ENCODE assay signal across 8 cellular contexts in the genomic region with DNA sequence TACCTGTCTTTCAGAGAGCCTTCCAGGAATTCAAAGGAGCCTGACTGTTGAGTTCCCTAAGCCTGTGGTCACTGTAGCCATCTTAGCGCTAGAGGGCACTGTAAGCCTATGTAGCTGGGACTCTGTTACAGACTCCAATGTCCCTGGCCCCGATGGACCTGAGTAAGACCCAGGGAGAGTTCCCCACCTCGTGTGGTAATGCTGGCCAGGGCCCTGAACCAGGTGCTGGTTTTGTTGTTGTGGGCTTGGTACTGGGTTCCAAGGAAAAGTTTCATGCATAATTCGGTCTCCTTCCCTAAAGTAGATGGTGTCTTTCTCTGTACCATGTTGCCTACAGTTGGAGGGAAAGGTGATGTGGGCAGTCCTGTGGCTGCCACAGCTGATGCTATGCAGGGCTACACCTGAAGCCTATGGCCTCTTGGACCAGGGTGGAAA. TPM values are rescaled to one million over a fixed set of nuclear protein-coding genes. Genes with fewer than 3 reads are reported as not detected.
A peak's percentile ranks its signal among the peaks of the same experiment; 100 is the strongest.
DNase-seq lines count a peak whose midpoint lies in the region; ATAC-seq and TF ChIP-seq lines count a peak whose summit lies in the region.

No MANE protein-coding gene starts in this region.

- H3F3A ChIP-seq in OCI-LY1 (ENCODE audit: insufficient read depth, low read length): no peaks in the 10 kb centered on the region

- no peaks in the 10 kb centered on the region for H3K27me3 ChIP-seq in Caco-2 (replicated peaks; ENCODE audit: control insufficient read depth, insufficient read depth, low read length)
- H3K27me3 ChIP-seq in HL-60 (ENCODE audit: insufficient read depth, poor library complexity, severe bottlenecking): no peaks in the 10 kb centered on the region
- H3K27me3 ChIP-seq in OCI-LY1 (ENCODE audit: insufficient read depth, low read length): no peaks in the 10 kb centered on the region
- no peaks in the 10 kb centered on the region for H3K27me3 ChIP-seq in esophagus squamous epithelium

- no peak overlapping the region for H3K27ac Mint-ChIP-seq in Caco-2 (ENCODE audit: unreplicated experiment)
- H3K27ac Mint-ChIP-seq in naive thymus-derived CD8-positive, alpha-beta T cell: peak overlapping the region in 1 of 10 donors; percentile 1
- no peak overlapping the region for H3K27ac Mint-ChIP-seq in stimulated activated naive CD8-positive, alpha-beta T cell treated with anti-CD3 and anti-CD28 coated beads, Interleukin-15, amount 100 ng/mL, for 72 hours

- intact Hi-C loops in Caco-2 (cut with micrococcal nuclease; ENCODE audit: unreplicated experiment): loop anchor here (1.0 to 10.0 kb wide), 4 partner anchors 19 to 583 kb away; no protein-coding TSS in a partner anchor
- intact Hi-C loops in esophagus squamous epithelium (cut with DNase I): no loop called here

- CTCF ChIA-PET in Caco-2 (lab: Charles Lee): interaction anchor here (1.0 kb wide), 2 partner anchors 18 to 222 kb away, joined by 4 to 6 read pairs; no protein-coding TSS in a partner anchor

- no peak overlapping the region for H3K4me3 Mint-ChIP-seq in Caco-2 (ENCODE audit: unreplicated experiment)
- H3K4me3 Mint-ChIP-seq in naive thymus-derived CD8-positive, alpha-beta T cell: no peak overlapping the region
- no peak overlapping the region for H3K4me3 Mint-ChIP-seq in stimulated activated naive CD8-positive, alpha-beta T cell treated with anti-CD3 and anti-CD28 coated beads, Interleukin-15, amount 100 ng/mL, for 72 hours

- no peak for TF ChIP-seq POLR2A in esophagus squamous epithelium (IDR thresholded peaks at IDR 0.05)

- no peak overlapping the region for H3K27ac ChIP-seq in HL-60 (replicated peaks)
- no peak overlapping the region for H3K27ac ChIP-seq in OCI-LY1 (ENCODE audit: low read depth, low read length, poor library complexity, severe bottlenecking)
- no peak overlapping the region for H3K27ac ChIP-seq in esophagus squamous epithelium

- H4K20me1 ChIP-seq in OCI-LY1 (ENCODE audit: insufficient read depth, low read length): no peaks in the 10 kb centered on the region

- no TSS peak for BruUV-seq in Caco-2 (replicated peaks; lab: Mats Ljungman, UMichigan)

- peak; percentile 68 to 74 for DNase-seq in Caco-2
- peak; percentile 44 to 69 for DNase-seq in HL-60 (ENCODE audit: low read depth in 1 of 2, low spot score in 1 of 2)
- DNase-seq in activated T-cell treated with anti-CD3 and anti-CD28 coated beads for 48 hours (ENCODE audit: low read depth): peak; percentile 31
- no peak for DNase-seq in esophagus squamous epithelium (lab: John Stamatoyannopoulos, UW)
- DNase-seq in naive thymus-derived CD8-positive, alpha-beta T cell: peak; percentile 20 to 75 (median 52)
- peak; percentile 54 to 65 for DNase-seq in stimulated activated naive CD8-positive, alpha-beta T cell treated with anti-CD3 and anti-CD28 coated beads, Interleukin-15, amount 100 ng/mL, for 72 hours

- TF ChIP-seq CTCF in Caco-2 (IDR thresholded peaks at IDR 0.05; ENCODE audit: insufficient read depth in 1 of 2, low read depth in 1 of 2, low read length in 1 of 2, severe bottlenecking in 1 of 2, unreplicated experiment in 1 of 2) (peak; percentile 81 to 89), HL-60 (IDR thresholded peaks at IDR 0.05; ENCODE audit: insufficient read depth, low read length) (peak; percentile 87), OCI-LY1 (IDR thresholded peaks at IDR 0.05; ENCODE audit: low read length) (peak; percentile 90), esophagus squamous epithelium (IDR thresholded peaks at IDR 0.05) (peak; percentile 49 to 83 (median 68))

- ATAC-seq in naive thymus-derived CD8-positive, alpha-beta T cell: peak; percentile 90 to 94
- ATAC-seq in stimulated activated naive CD8-positive, alpha-beta T cell treated with anti-CD3 and anti-CD28 coated beads, Interleukin-15, amount 100 ng/mL, for 72 hours: peak; percentile 99
- ATAC-seq in GM19463 (IDR thresholded peaks at IDR 0.05; ENCODE audit: unreplicated experiment): no peak

- H3K27me3 Mint-ChIP-seq in Caco-2 (ENCODE audit: insufficient read depth, unreplicated experiment): peaks cover 3% of the 10 kb centered on the region
- no peaks in the 10 kb centered on the region for H3K27me3 Mint-ChIP-seq in naive thymus-derived CD8-positive, alpha-beta T cell
- no peaks in the 10 kb centered on the region for H3K27me3 Mint-ChIP-seq in stimulated activated naive CD8-positive, alpha-beta T cell treated with anti-CD3 and anti-CD28 coated beads, Interleukin-15, amount 100 ng/mL, for 72 hours

- no peaks in the 10 kb centered on the region for H3K9me2 ChIP-seq in OCI-LY1 (ENCODE audit: low read depth, low read length)

- no peaks in the 10 kb centered on the region for H3K4me1 Mint-ChIP-seq in Caco-2 (ENCODE audit: low read depth, unreplicated experiment)
- peaks cover 0 to 2% (median 0%) of the 10 kb centered on the region in 4 donors for H3K4me1 Mint-ChIP-seq in naive thymus-derived CD8-positive, alpha-beta T cell
- peaks cover 6% of the 10 kb centered on the region for H3K4me1 Mint-ChIP-seq in stimulated activated naive CD8-positive, alpha-beta T cell treated with anti-CD3 and anti-CD28 coated beads, Interleukin-15, amount 100 ng/mL, for 72 hours

- H3K36me3 Mint-ChIP-seq in Caco-2 (ENCODE audit: insufficient read depth, unreplicated experiment): no peaks in the 10 kb centered on the region
- peaks cover 0 to 12% (median 6%) of the 10 kb centered on the region in 3 donors for H3K36me3 Mint-ChIP-seq in naive thymus-derived CD8-positive, alpha-beta T cell

- POLR2A ChIA-PET in Caco-2 (lab: Charles Lee): no interaction called here
- POLR2A ChIA-PET in naive thymus-derived CD8-positive, alpha-beta T cell (lab: Charles Lee): no interaction called here

- H3K4me3 ChIP-seq in Caco-2 (ENCODE audit: low read depth, low read length) (no peak overlapping the region), HL-60 (replicated peaks; ENCODE audit: insufficient read depth, low read length) (no peak overlapping the region), OCI-LY1 (ENCODE audit: low read depth, low read length, poor library complexity, severe bottlenecking) (no peak overlapping the region), esophagus squamous epithelium (no peak overlapping the region)

- 21 to 50% methylated on average over 2 to 4 of the region's 4 CpGs for WGBS in esophagus squamous epithelium, 2 donors

- H3K79me2 ChIP-seq in OCI-LY1 (ENCODE audit: insufficient read depth, low read length): no peaks in the 10 kb centered on the region

- no peak overlapping the region for H3K4me2 ChIP-seq in OCI-LY1 (ENCODE audit: low read length)

- no peak overlapping the region for H3K9ac ChIP-seq in OCI-LY1 (ENCODE audit: low read length)

- no peaks in the 10 kb centered on the region for H3K9me3 ChIP-seq in Caco-2
- peaks cover 4% of the 10 kb centered on the region for H3K9me3 ChIP-seq in OCI-LY1 (ENCODE audit: low read length)
- no peaks in the 10 kb centered on the region for H3K9me3 ChIP-seq in esophagus squamous epithelium

- no peaks in the 10 kb centered on the region for H3K36me3 ChIP-seq in Caco-2 (ENCODE audit: control insufficient read depth, insufficient read depth, low read length)
- H3K36me3 ChIP-seq in OCI-LY1 (ENCODE audit: insufficient read depth, low read length): peaks cover 19% of the 10 kb centered on the region
- no peaks in the 10 kb centered on the region for H3K36me3 ChIP-seq in esophagus squamous epithelium

- H3K4me1 ChIP-seq in Caco-2 (no peaks in the 10 kb centered on the region), OCI-LY1 (ENCODE audit: insufficient read depth, low read length, severe bottlenecking) (no peaks in the 10 kb centered on the region), esophagus squamous epithelium (peaks cover 5 to 26% (median 14%) of the 10 kb centered on the region in 3 donors)

- no peaks in the 10 kb centered on the region for H3K9me3 Mint-ChIP-seq in Caco-2 (ENCODE audit: unreplicated experiment)
- H3K9me3 Mint-ChIP-seq in naive thymus-derived CD8-positive, alpha-beta T cell: no peaks in the 10 kb centered on the region
- no peaks in the 10 kb centered on the region for H3K9me3 Mint-ChIP-seq in stimulated activated naive CD8-positive, alpha-beta T cell treated with anti-CD3 and anti-CD28 coated beads, Interleukin-15, amount 100 ng/mL, for 72 hours

- no peak overlapping the region for H2AFZ ChIP-seq in OCI-LY1 (ENCODE audit: low read length)

RNA-seq across cellular contexts. Expression of a gene that starts 32.4 kb away (rescaled TPM):
- total RNA-seq in Caco-2 (2022): 29.4 and 32.3 TPM in 2 replicates
- total RNA-seq in esophagus squamous epithelium: 1 to 10 TPM; 7.8 to 9.7 (median 8.6) TPM
- 10 to 100 TPM; 26.8 to 37.3 TPM for total RNA-seq in naive thymus-derived CD8-positive, alpha-beta T cell
- 10 to 100 TPM in 1 of 3 donors, 1 to 10 TPM in 2; 4.1 to 10.4 (median 5.5) TPM for polyA plus RNA-seq in naive thymus-derived CD8-positive, alpha-beta T cell
